Comparison of ENCODE assay signal across 3 cellular contexts in the genomic region with DNA sequence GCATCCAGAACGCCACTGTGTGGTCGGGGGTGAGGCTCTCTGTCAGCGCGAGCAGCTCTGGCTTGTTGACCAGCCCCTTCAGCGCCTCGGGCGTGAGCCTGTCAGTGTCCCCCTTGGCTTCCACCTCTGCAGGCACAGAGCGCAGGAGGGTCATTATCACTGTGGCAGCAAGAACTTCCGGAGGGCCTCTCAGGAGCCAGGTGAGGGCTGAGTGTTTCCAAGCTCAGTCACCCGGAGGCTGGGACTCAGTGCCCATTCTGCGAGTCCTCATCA. TPM values are rescaled to one million over a fixed set of nuclear protein-coding genes. Genes with fewer than 3 reads are reported as not detected.
"Had no signal": no experiment of that assay in that cellular context is flagged by ENCODE, and none has a peak within 500 bp of the region (broad histone marks: within the 10 kb centered on the region; RNA-seq: fewer than 3 reads in every experiment).

No MANE protein-coding gene starts in this region.

- H3K4me3 ChIP-seq: GM12878 had no signal

- ATAC-seq: GM12878 had no signal

- DNase-seq: GDM1, GF-D8 had no signal

RNA-seq across cellular contexts. Expression of a gene that starts 9.0 kb away (rescaled TPM):
- total RNA-seq: GM12878 had no signal
